In genomic region chr19:46499692-46500091, GRCh38 we compare ENCODE assay signal across 19 cellular contexts. TPM values are rescaled to one million over a fixed set of nuclear protein-coding genes. Genes with fewer than 3 reads are reported as not detected.
A peak's percentile ranks its signal among the peaks of the same experiment; 100 is the strongest.
DNase-seq lines count a peak whose midpoint lies in the region; ATAC-seq, FAIRE-seq and TF ChIP-seq lines count a peak whose summit lies in the region.
"Had no signal": no experiment of that assay in that cellular context is flagged by ENCODE, and none has a peak within 500 bp of the region (broad histone marks: within the 10 kb centered on the region; RNA-seq: fewer than 3 reads in every experiment).

No MANE protein-coding gene starts in this region.

- H4K20me1 ChIP-seq in astrocyte (ENCODE audit: insufficient read depth, low read length): no peaks in the 10 kb centered on the region

- H3K9ac ChIP-seq in astrocyte (ENCODE audit: low read length): no peak overlapping the region

- ATAC-seq in sciatic nerve: no peak
- no peak for ATAC-seq in HG02981 (IDR thresholded peaks at IDR 0.05; ENCODE audit: unreplicated experiment)
- ATAC-seq in CD4-positive, alpha-beta T cell (ENCODE audit: poor library complexity): no peak

- CTCF ChIA-PET in CD4-positive, alpha-beta T cell (lab: Charles Lee): no interaction called here

- intact Hi-C loops in sciatic nerve (cut with DNase I): no loop called here
- intact Hi-C loops in CD4-positive, alpha-beta T cell (cut with DNase I, micrococcal nuclease): no loop called here

- no peak overlapping the region for H2AFZ ChIP-seq in astrocyte (ENCODE audit: low read depth, low read length)

- no peak overlapping the region for H3K4me3 Mint-ChIP-seq in astrocyte (ENCODE audit: unreplicated experiment)
- H3K4me3 Mint-ChIP-seq in CD4-positive, alpha-beta T cell: no peak overlapping the region

- peaks cover 5% of the 10 kb centered on the region for H3K9me3 ChIP-seq in astrocyte (ENCODE audit: insufficient read depth, low read depth, low read length)
- no peaks in the 10 kb centered on the region for H3K9me3 ChIP-seq in CD4-positive, alpha-beta T cell (ENCODE audit: control insufficient read depth, low read length)
- H3K9me3 ChIP-seq: Caco-2, SJCRH30 had no signal

- H3K27ac Mint-ChIP-seq in astrocyte (ENCODE audit: unreplicated experiment): peak overlapping the region; percentile 16
- no peak overlapping the region for H3K27ac Mint-ChIP-seq in CD4-positive, alpha-beta T cell

- peak; percentile 38 for DNase-seq in NCI-H82 (lab: John Stamatoyannopoulos, UW)
- no peak for DNase-seq in NCI-H82 treated with DMSO at 0.1 percent for 48 hours (lab: John Stamatoyannopoulos, UW; ENCODE audit: unreplicated experiment)
- peak; percentile 43 for DNase-seq in NOMO-1 treated with DMSO at 0.1 percent for 48 hours (lab: John Stamatoyannopoulos, UW; ENCODE audit: unreplicated experiment)
- DNase-seq in astrocyte (ENCODE audit: low read depth): no peak
- peak; percentile 42 for DNase-seq in retinal pigment epithelial cell (ENCODE audit: low read depth)
- no peak for DNase-seq in sciatic nerve (ENCODE audit: low spot score)
- no peak for DNase-seq in CD4-positive, alpha-beta T cell
- DNase-seq: 8988T; Caco-2; CD4-positive, CD25-positive, alpha-beta regulatory T cell; EL; KG1; NCI-H1092; NCI-H2029; NCI-H526 treated with DMSO at 0.1 percent for 48 hours; SJCRH30; SW 1271 had no signal

- no peaks in the 10 kb centered on the region for H3K27me3 Mint-ChIP-seq in astrocyte (ENCODE audit: low read depth, unreplicated experiment)
- peaks cover 19% of the 10 kb centered on the region for H3K27me3 Mint-ChIP-seq in CD4-positive, alpha-beta T cell

- no peak for FAIRE-seq in astrocyte (lab: Jason Lieb, UNC)
- FAIRE-seq: H1 had no signal

- H3K36me3 ChIP-seq in astrocyte (ENCODE audit: insufficient read depth, low read length): no peaks in the 10 kb centered on the region
- H3K36me3 ChIP-seq: SJCRH30 had no signal

- H3K79me2 ChIP-seq in astrocyte (ENCODE audit: insufficient read depth, low read length): no peaks in the 10 kb centered on the region

- TF ChIP-seq CTCF in astrocyte (IDR thresholded peaks at IDR 0.05; ENCODE audit: insufficient read depth, low read depth, low read length): no peak
- TF ChIP-seq CTCF in retinal pigment epithelial cell (conservative IDR thresholded peaks at IDR 0.05; ENCODE audit: low read depth, low read length): no peak
- no peak for TF ChIP-seq CTCF in CD4-positive, alpha-beta T cell (IDR thresholded peaks at IDR 0.05)

- H3K9me3 Mint-ChIP-seq in astrocyte (ENCODE audit: unreplicated experiment): peaks cover 2% of the 10 kb centered on the region
- H3K9me3 Mint-ChIP-seq in CD4-positive, alpha-beta T cell: no peaks in the 10 kb centered on the region
- H3K9me3 Mint-ChIP-seq: CD4-positive, CD25-positive, alpha-beta regulatory T cell had no signal

- no peaks in the 10 kb centered on the region for H3K36me3 Mint-ChIP-seq in astrocyte (ENCODE audit: low read depth, unreplicated experiment)
- no peaks in the 10 kb centered on the region for H3K36me3 Mint-ChIP-seq in CD4-positive, alpha-beta T cell (ENCODE audit: low read depth)
- H3K36me3 Mint-ChIP-seq: CD4-positive, CD25-positive, alpha-beta regulatory T cell had no signal

- POLR2A ChIA-PET in CD4-positive, alpha-beta T cell (lab: Charles Lee): no interaction called here

- no peak overlapping the region for H3K27ac ChIP-seq in astrocyte (ENCODE audit: low read depth, low read length)
- H3K27ac ChIP-seq in CD4-positive, alpha-beta T cell (ENCODE audit: low read depth, low read length): no peak overlapping the region
- H3K27ac ChIP-seq: SJCRH30 had no signal

- peaks cover 6% of the 10 kb centered on the region for H3K4me1 ChIP-seq in astrocyte (ENCODE audit: insufficient read depth, low read length)
- H3K4me1 ChIP-seq: Caco-2, SJCRH30 had no signal

- peaks cover 14% of the 10 kb centered on the region for H3K4me1 Mint-ChIP-seq in astrocyte (ENCODE audit: low read depth, unreplicated experiment)
- H3K4me1 Mint-ChIP-seq in CD4-positive, alpha-beta T cell (ENCODE audit: low read depth): peaks cover under 1% of the 10 kb centered on the region

- H3K4me3 ChIP-seq in astrocyte (ENCODE audit: insufficient read depth, low read depth, low read length) (no peak overlapping the region), retinal pigment epithelial cell (ENCODE audit: low read length) (no peak overlapping the region)
- H3K4me3 ChIP-seq: SJCRH30 had no signal

- no peak overlapping the region for H3K4me2 ChIP-seq in astrocyte (ENCODE audit: low read length)

- H3K27me3 ChIP-seq in astrocyte (ENCODE audit: insufficient read depth, low read length): peaks cover 4% of the 10 kb centered on the region
- peaks cover 7% of the 10 kb centered on the region for H3K27me3 ChIP-seq in CD4-positive, alpha-beta T cell (ENCODE audit: control insufficient read depth, insufficient read depth, low read length)

RNA-seq across cellular contexts. Expression of gene PNMA8B, which starts 4.0 kb away (rescaled TPM):
- total RNA-seq in astrocyte (1.7 and 1.9 TPM in 2 replicates), sciatic nerve (3.6 TPM)
- under 1 TPM; 0.14 to 0.19 TPM for total RNA-seq in CD4-positive, alpha-beta T cell
- total RNA-seq: CD4-positive, CD25-positive, alpha-beta regulatory T cell had no signal

RNA-seq across cellular contexts. Expression of gene PNMA8A, which starts 28.3 kb away (rescaled TPM):
- total RNA-seq in astrocyte: 12.1 and 12.7 TPM in 2 replicates
- 9.3 TPM for total RNA-seq in sciatic nerve
- total RNA-seq in CD4-positive, alpha-beta T cell: not detected
- total RNA-seq: Caco-2; CD4-positive, CD25-positive, alpha-beta regulatory T cell had no signal

Comparison
In these comparisons a context has a peak if more than half of its experiments do, and no peak if none do; other contexts are left out.
1. DNase-seq: peak in NCI-H82 (single experiment), NOMO-1 treated with DMSO at 0.1 percent for 48 hours (single experiment) and retinal pigment epithelial cell (single experiment); none in NCI-H82 treated with DMSO at 0.1 percent for 48 hours (single experiment), astrocyte (single experiment), sciatic nerve (single experiment) and CD4-positive, alpha-beta T cell (0 of 10).
2. RNA of gene PNMA8A, which starts 28.3 kb away (total RNA-seq): 12.1 to 12.7 TPM in astrocyte and 9.3 TPM in sciatic nerve (single experiment); not detected in CD4-positive, alpha-beta T cell; every median in the first group is over 10 times any median in the second.